Comparison of ENCODE assay signal across 10 cellular contexts in the genomic region with DNA sequence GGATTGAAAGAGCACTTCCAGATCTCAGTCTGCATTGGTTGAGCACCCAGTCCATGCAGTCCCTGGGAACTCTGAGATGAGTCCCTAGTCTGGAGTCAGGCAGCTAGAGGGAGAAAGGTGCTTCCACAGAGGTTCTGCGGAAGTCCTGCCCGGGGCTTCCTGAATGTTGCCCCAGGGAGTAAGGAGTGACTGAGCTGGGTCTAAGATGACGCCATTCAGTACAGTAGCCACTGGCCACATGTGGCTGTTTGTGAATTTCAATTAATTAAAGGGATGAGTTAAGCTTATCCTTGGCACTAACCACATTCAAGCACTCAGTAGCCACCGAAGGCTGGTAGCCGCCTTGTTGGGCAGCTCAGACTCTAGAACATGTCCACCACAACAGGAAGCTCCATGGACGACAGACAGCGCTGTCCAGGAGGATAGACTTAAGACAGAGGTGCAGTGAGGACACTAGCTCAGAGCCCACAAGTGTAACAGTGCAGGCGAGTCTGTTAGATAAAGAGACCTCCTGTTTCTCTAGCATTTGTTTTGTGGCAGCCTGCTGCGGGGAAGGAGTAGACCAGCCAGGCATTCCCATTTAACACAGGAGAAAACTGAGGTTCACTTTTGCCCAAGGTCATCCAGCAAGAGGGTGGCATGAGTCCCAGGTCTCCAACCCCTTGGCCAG.
DNase-seq lines count a peak whose midpoint lies in the region; ATAC-seq and TF ChIP-seq lines count a peak whose summit lies in the region.
"Had no signal": no experiment of that assay in that cellular context is flagged by ENCODE, and none has a peak within 500 bp of the region (broad histone marks: within the 10 kb centered on the region; RNA-seq: fewer than 3 reads in every experiment).

No MANE protein-coding gene starts in this region.

- ATAC-seq in activated CD8-positive, alpha-beta memory T cell treated with anti-CD3 and anti-CD28 coated beads, Interleukin-2, amount 10 ng/mL, durations not matched to agents 7 days and 5 days, result no peak
- no peak for ATAC-seq in activated CD8-positive, alpha-beta T cell treated with anti-CD3 and anti-CD28 coated beads for 36 hours
- ATAC-seq in memory B cell (ENCODE audit: low read depth) (no peak), GM18519 (IDR thresholded peaks at IDR 0.05; ENCODE audit: low FRiP score, unreplicated experiment) (no peak), HG03045 (IDR thresholded peaks at IDR 0.05; ENCODE audit: unreplicated experiment) (no peak)

- peak overlapping the region; percentile 92 for H3K4me3 Mint-ChIP-seq in activated CD8-positive, alpha-beta memory T cell treated with anti-CD3 and anti-CD28 coated beads, Interleukin-2, amount 10 ng/mL, durations not matched to agents 7 days and 5 days
- H3K4me3 Mint-ChIP-seq in activated CD8-positive, alpha-beta T cell treated with anti-CD3 and anti-CD28 coated beads for 36 hours, result peak overlapping the region; percentile 85
- H3K4me3 Mint-ChIP-seq in memory B cell, result peak overlapping the region; percentile 83

- intact Hi-C loops in activated CD8-positive, alpha-beta T cell treated with anti-CD3 and anti-CD28 coated beads for 36 hours (cut with micrococcal nuclease), result loop anchor here (5.0 to 10.0 kb wide), 2 partner anchors 42 to 79 kb away; no protein-coding TSS in a partner anchor

- POLR2A ChIA-PET in activated CD8-positive, alpha-beta T cell treated with anti-CD3 and anti-CD28 coated beads for 36 hours (lab: Charles Lee), result interaction anchor here (0.9 to 1.6 kb wide), 4 partner anchors 9 to 271 kb away, joined by 3 read pairs; no protein-coding TSS in a partner anchor

- no peak for TF ChIP-seq CTCF in activated CD8-positive, alpha-beta T cell treated with anti-CD3 and anti-CD28 coated beads for 36 hours (IDR thresholded peaks at IDR 0.05)

- peaks cover 82% of the 10 kb centered on the region for H3K4me1 Mint-ChIP-seq in activated CD8-positive, alpha-beta memory T cell treated with anti-CD3 and anti-CD28 coated beads, Interleukin-2, amount 10 ng/mL, durations not matched to agents 7 days and 5 days
- H3K4me1 Mint-ChIP-seq in activated CD8-positive, alpha-beta T cell treated with anti-CD3 and anti-CD28 coated beads for 36 hours (ENCODE audit: low read depth), result peaks cover 79% of the 10 kb centered on the region
- H3K4me1 Mint-ChIP-seq in memory B cell, result peaks cover 65% of the 10 kb centered on the region

- H3K9me3 Mint-ChIP-seq in activated CD8-positive, alpha-beta memory T cell treated with anti-CD3 and anti-CD28 coated beads, Interleukin-2, amount 10 ng/mL, durations not matched to agents 7 days and 5 days (ENCODE audit: low read depth), result no peaks in the 10 kb centered on the region
- no peaks in the 10 kb centered on the region for H3K9me3 Mint-ChIP-seq in activated CD8-positive, alpha-beta T cell treated with anti-CD3 and anti-CD28 coated beads for 36 hours
- H3K9me3 Mint-ChIP-seq in memory B cell, result no peaks in the 10 kb centered on the region

- H3K27me3 Mint-ChIP-seq in activated CD8-positive, alpha-beta memory T cell treated with anti-CD3 and anti-CD28 coated beads, Interleukin-2, amount 10 ng/mL, durations not matched to agents 7 days and 5 days, result no peaks in the 10 kb centered on the region
- no peaks in the 10 kb centered on the region for H3K27me3 Mint-ChIP-seq in activated CD8-positive, alpha-beta T cell treated with anti-CD3 and anti-CD28 coated beads for 36 hours
- no peaks in the 10 kb centered on the region for H3K27me3 Mint-ChIP-seq in memory B cell

- no peak for DNase-seq in activated CD8-positive, alpha-beta memory T cell treated with anti-CD3 and anti-CD28 coated beads, Interleukin-2, amount 10 ng/mL, durations not matched to agents 7 days and 5 days
- DNase-seq in activated CD8-positive, alpha-beta memory T cell treated with anti-CD3 and anti-CD28 coated beads, Interleukin-2, amount 50 U/mL, for 4 hours, result no peak
- no peak for DNase-seq in activated CD8-positive, alpha-beta T cell treated with anti-CD3 and anti-CD28 coated beads for 36 hours
- DNase-seq in memory B cell (ENCODE audit: low spot score in 2 of 2) (no peak), RKO (ENCODE audit: low spot score) (no peak)
- DNase-seq: NCI-H1417 had no signal

- H3K27ac Mint-ChIP-seq in activated CD8-positive, alpha-beta memory T cell treated with anti-CD3 and anti-CD28 coated beads, Interleukin-2, amount 10 ng/mL, durations not matched to agents 7 days and 5 days, result peak overlapping the region; percentile 99
- H3K27ac Mint-ChIP-seq in activated CD8-positive, alpha-beta T cell treated with anti-CD3 and anti-CD28 coated beads for 36 hours, result peak overlapping the region; percentile 92
- H3K27ac Mint-ChIP-seq in memory B cell, result peak overlapping the region; percentile 97

- H3K27ac ChIP-seq in temporal lobe (ENCODE audit: low read depth, low read length), result peak overlapping the region; percentile 87
- H3K27ac ChIP-seq: SK-N-MC had no signal

- peaks cover 16% of the 10 kb centered on the region for H3K36me3 Mint-ChIP-seq in activated CD8-positive, alpha-beta memory T cell treated with anti-CD3 and anti-CD28 coated beads, Interleukin-2, amount 10 ng/mL, durations not matched to agents 7 days and 5 days
- peaks cover 27% of the 10 kb centered on the region for H3K36me3 Mint-ChIP-seq in activated CD8-positive, alpha-beta T cell treated with anti-CD3 and anti-CD28 coated beads for 36 hours (ENCODE audit: low read depth)
- H3K36me3 Mint-ChIP-seq in memory B cell, result no peaks in the 10 kb centered on the region

- CTCF ChIA-PET in activated CD8-positive, alpha-beta memory T cell treated with anti-CD3 and anti-CD28 coated beads, Interleukin-2, amount 10 ng/mL, durations not matched to agents 7 days and 5 days (lab: Charles Lee), result interaction anchor here (0.9 to 3.1 kb wide), 3 partner anchors 41 to 89 kb away, joined by 3 to 10 read pairs (median 3); no protein-coding TSS in a partner anchor
- CTCF ChIA-PET in activated CD8-positive, alpha-beta T cell treated with anti-CD3 and anti-CD28 coated beads for 36 hours (lab: Charles Lee), result no interaction called here
